1 cellular context compared by ENCODE assay signal in genomic region chr3:125157183-125157582, GRCh38.
TF ChIP-seq lines count a peak whose summit lies in the region.

No MANE protein-coding gene starts in this region.

TF ChIP-seq in K562, 482 proteins besides CTCF, POLR2A, EP300 and RAD21 (continued from another document):
- TF ChIP-seq MLX (CRISPR knock-in tag; conservative IDR thresholded peaks at IDR 0.05) (no peak), HIVEP1 (CRISPR knock-in tag; IDR thresholded peaks at IDR 0.05) (no peak)
